ENCODE assay signal across 11 cellular contexts in the genomic region with DNA sequence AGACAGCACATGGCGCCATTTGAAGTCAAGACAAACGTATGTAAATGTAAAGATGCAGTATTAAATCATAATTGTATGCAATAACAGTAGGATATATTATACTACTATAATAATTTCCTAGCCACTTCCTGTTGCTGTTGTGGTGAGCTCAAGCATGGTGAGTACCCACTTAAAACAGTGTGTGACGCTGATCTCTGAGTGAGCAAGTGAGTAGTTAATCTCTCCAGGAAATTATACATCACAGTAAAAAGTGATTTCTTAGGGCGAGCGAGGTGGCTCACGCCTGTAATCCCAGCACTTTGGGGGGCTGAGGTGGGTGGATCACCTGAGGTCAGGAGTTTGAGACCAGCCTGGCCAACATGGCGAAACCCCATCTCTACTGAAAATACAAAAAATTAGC. TPM values are rescaled to one million over a fixed set of nuclear protein-coding genes. Genes with fewer than 3 reads are reported as not detected.
DNase-seq lines count a peak whose midpoint lies in the region; ATAC-seq, FAIRE-seq and TF ChIP-seq lines count a peak whose summit lies in the region.
"Not testable (repeated sequence)": the region's sequence is repeated elsewhere in the genome, so short reads cannot be mapped to it uniquely, and the experiment has no call there.
"Had no signal": no experiment of that assay in that cellular context is flagged by ENCODE, and none has a peak within 500 bp of the region (broad histone marks: within the 10 kb centered on the region; RNA-seq: fewer than 3 reads in every experiment).

No MANE protein-coding gene starts in this region.

- ATAC-seq in PC-3 = not testable (repeated sequence)
- ATAC-seq in activated T-cell treated with anti-CD3 and anti-CD28 coated beads, Interleukin-2, amount 50 U/mL, for 72 hours (replicated peaks in 1 of 2) = peak; percentile 86 to 90
- ATAC-seq in naive thymus-derived CD8-positive, alpha-beta T cell = peak; percentile 97 to 98

- H3K9ac ChIP-seq in BLaER1; PC-3 (ENCODE audit: low read length); mammary epithelial cell (ENCODE audit: insufficient read depth, low read length): not testable (repeated sequence)

- H2AFZ ChIP-seq in PC-3 (ENCODE audit: low read length); mammary epithelial cell (ENCODE audit: low read depth, low read length): not testable (repeated sequence)

- not testable (repeated sequence) for TF ChIP-seq POLR2A in H54 (IDR thresholded peaks at IDR 0.05; ENCODE audit: low read depth, low read length)

- H3K4me1 ChIP-seq in BLaER1 = not testable (repeated sequence)
- H3K4me1 ChIP-seq in PC-3 (ENCODE audit: insufficient read depth, low read length) (peaks cover 54% of the 10 kb centered on the region), mammary epithelial cell (ENCODE audit: insufficient read depth, low read length) (peaks cover 18% of the 10 kb centered on the region)

- not testable (repeated sequence) for H3K79me2 ChIP-seq in PC-3 (ENCODE audit: low read length); mammary epithelial cell (ENCODE audit: insufficient read depth, low read length)

- not testable (repeated sequence) for H3K27ac ChIP-seq in BLaER1; mammary epithelial cell (ENCODE audit: insufficient read depth, low read depth, low read length)
- peak overlapping the region; percentile 49 for H3K27ac ChIP-seq in PC-3 (ENCODE audit: low read length)

- not testable (repeated sequence) for TF ChIP-seq CTCF in PC-3 (conservative IDR thresholded peaks at IDR 0.05; ENCODE audit: low read depth, low read length); mammary epithelial cell (conservative IDR thresholded peaks at IDR 0.05 in 1 of 2, IDR thresholded peaks at IDR 0.05 in 1 of 2; ENCODE audit: extremely low read depth in 1 of 2, insufficient read depth in 1 of 2, low read depth in 1 of 2, low read length in 2 of 2)

- CTCF ChIA-PET in PC-3 (lab: Charles Lee) = not testable (repeated sequence)
- CTCF ChIA-PET in mammary epithelial cell (lab: Charles Lee; ENCODE audit: low non-redundant PET) = interaction anchor here (0.6 kb wide), 1 partner anchor 36 kb away, joined by 7 read pairs; no protein-coding TSS in a partner anchor

- H3K9me3 Mint-ChIP-seq in activated T-cell treated with anti-CD3 and anti-CD28 coated beads, Interleukin-2, amount 50 U/mL, for 72 hours; naive thymus-derived CD8-positive, alpha-beta T cell: not testable (repeated sequence)

- H3K36me3 ChIP-seq in BLaER1; PC-3 (ENCODE audit: low read depth, low read length); mammary epithelial cell (ENCODE audit: insufficient read depth, low read length): not testable (repeated sequence)

- peak overlapping the region; percentile 89 for H3K27ac Mint-ChIP-seq in activated T-cell treated with anti-CD3 and anti-CD28 coated beads, Interleukin-2, amount 50 U/mL, for 72 hours
- peak overlapping the region; percentile 86 to 99 (median 96) for H3K27ac Mint-ChIP-seq in naive thymus-derived CD8-positive, alpha-beta T cell

- H3F3A ChIP-seq in PC-3 (ENCODE audit: low read length, unreplicated experiment) = not testable (repeated sequence)

- not testable (repeated sequence) for H3K9me3 ChIP-seq in BLaER1; PC-3 (ENCODE audit: low read length); mammary epithelial cell (replicated peaks; ENCODE audit: insufficient read depth, low read length)

- not testable (repeated sequence) for BruUV-seq in PC-3 (replicated peaks; lab: Mats Ljungman, UMichigan); mammary epithelial cell (replicated peaks; lab: Mats Ljungman, UMichigan)

- 80% methylated on average over 7 of the region's 7 CpGs for WGBS in mammary epithelial cell (ENCODE audit: low coverage, missing lambda C conversion rate)

- not testable (repeated sequence) for FAIRE-seq in H54 (lab: Jason Lieb, UNC)

- dilution Hi-C loops in mammary epithelial cell (cut with HindIII; ENCODE audit: low sequenced_read_pairs) = not testable (repeated sequence)

- peak; percentile 24 for DNase-seq in H54 (ENCODE audit: insufficient read length, low spot score)
- DNase-seq in PC-3 = peak; percentile 40
- DNase-seq in activated CD4-positive, alpha-beta T cell treated with anti-CD3 and anti-CD28 coated beads for 48 hours = peak; percentile 43
- peak; percentile 35 to 42 for DNase-seq in activated T-cell treated with anti-CD3 and anti-CD28 coated beads, Interleukin-2, amount 50 U/mL, for 72 hours
- peak; percentile 34 for DNase-seq in mammary epithelial cell
- peak in 9 of 10 donors; percentile 17 to 87 (median 71) for DNase-seq in naive thymus-derived CD8-positive, alpha-beta T cell
- DNase-seq in stimulated activated CD8-positive, alpha-beta memory T cell treated with anti-CD3 and anti-CD28 coated beads, Interleukin-15, amount 100 ng/mL, for 1 hour (ENCODE audit: low read depth) = peak; percentile 9

- peak overlapping the region; percentile 56 to 66 for H3K4me3 Mint-ChIP-seq in activated T-cell treated with anti-CD3 and anti-CD28 coated beads, Interleukin-2, amount 50 U/mL, for 72 hours
- peak overlapping the region; percentile 63 to 83 (median 80) for H3K4me3 Mint-ChIP-seq in naive thymus-derived CD8-positive, alpha-beta T cell

- H3K4me2 ChIP-seq in BLaER1 = 0 out of 2 replicates have a peak overlapping the region, but pooled peaks have one; percentile 9
- H3K4me2 ChIP-seq in PC-3 (ENCODE audit: low read length); mammary epithelial cell (ENCODE audit: insufficient read depth, low read depth, low read length): not testable (repeated sequence)

- POLR2A ChIA-PET in PC-3 (lab: Charles Lee; ENCODE audit: unreplicated experiment) = interaction anchor here (0.6 to 0.7 kb wide), 3 partner anchors 50 to 572 kb away, joined by 3 to 10 read pairs (median 3); no protein-coding TSS in a partner anchor
- POLR2A ChIA-PET in naive thymus-derived CD8-positive, alpha-beta T cell (lab: Charles Lee) = interaction anchor here (0.9 to 2.2 kb wide), 10 partner anchors 15 to 277 kb away, joined by 3 to 12 read pairs (median 6); a partner anchor contains a TSS

- intact Hi-C loops in PC-3 (cut with micrococcal nuclease); mammary epithelial cell (cut with micrococcal nuclease): not testable (repeated sequence)

- H3K9me2 ChIP-seq in PC-3 (replicated peaks; ENCODE audit: low read length) = not testable (repeated sequence)

- H4K20me1 ChIP-seq in BLaER1; PC-3 (ENCODE audit: low read length); mammary epithelial cell (ENCODE audit: insufficient read depth, low read length): not testable (repeated sequence)

- not testable (repeated sequence) for H3K36me3 Mint-ChIP-seq in activated T-cell treated with anti-CD3 and anti-CD28 coated beads, Interleukin-2, amount 50 U/mL, for 72 hours (ENCODE audit: insufficient read depth in 2 of 2); naive thymus-derived CD8-positive, alpha-beta T cell

- H3K4me1 Mint-ChIP-seq in activated T-cell treated with anti-CD3 and anti-CD28 coated beads, Interleukin-2, amount 50 U/mL, for 72 hours (ENCODE audit: low read depth) = peaks cover 52% of the 10 kb centered on the region
- peaks cover 18 to 60% (median 45%) of the 10 kb centered on the region in 4 donors for H3K4me1 Mint-ChIP-seq in naive thymus-derived CD8-positive, alpha-beta T cell

- not testable (repeated sequence) for H3K4me3 ChIP-seq in BLaER1; PC-3 (ENCODE audit: low read length); mammary epithelial cell (replicated peaks in 1 of 3; ENCODE audit: insufficient read depth in 1 of 3, low read depth in 2 of 3, low read length in 3 of 3)

- not testable (repeated sequence) for H3K27me3 Mint-ChIP-seq in activated T-cell treated with anti-CD3 and anti-CD28 coated beads, Interleukin-2, amount 50 U/mL, for 72 hours (ENCODE audit: low read depth); naive thymus-derived CD8-positive, alpha-beta T cell

- not testable (repeated sequence) for H3K27me3 ChIP-seq in BLaER1; PC-3 (ENCODE audit: low read length); mammary epithelial cell (ENCODE audit: insufficient read depth, low read length)

- in situ Hi-C loops in mammary epithelial cell (cut with MboI; ENCODE audit: low sequenced_read_pairs in 2 of 2) = not testable (repeated sequence)

RNA-seq across cellular contexts. Expression of a gene that starts 26.4 kb away (rescaled TPM):
- total RNA-seq in PC-3 (2014; rRNA removed) (1.6 and 2.9 TPM in 2 replicates), mammary epithelial cell (1 to 10 TPM; 2.0 to 3.3 TPM)
- total RNA-seq in activated T-cell treated with anti-CD3 and anti-CD28 coated beads, Interleukin-2, amount 50 U/mL, for 72 hours = 1 to 10 TPM; 1.0 to 1.8 TPM
- 0.39 TPM for polyA plus RNA-seq in mammary epithelial cell
- not detected for polyA minus RNA-seq in mammary epithelial cell
- 1 to 10 TPM; 4.6 to 6.7 TPM for total RNA-seq in naive thymus-derived CD8-positive, alpha-beta T cell
- 1 to 10 TPM in 2 of 3 donors, under 1 TPM in 1; 0.43 to 1.9 (median 1.2) TPM for polyA plus RNA-seq in naive thymus-derived CD8-positive, alpha-beta T cell

RNA-seq across cellular contexts. Expression of a gene that starts 38.1 kb away (rescaled TPM):
- total RNA-seq in PC-3 (2014; rRNA removed) = 15.6 and 16.6 TPM in 2 replicates
- 10 to 100 TPM; 23.1 to 25.3 TPM for total RNA-seq in activated T-cell treated with anti-CD3 and anti-CD28 coated beads, Interleukin-2, amount 50 U/mL, for 72 hours
- total RNA-seq in mammary epithelial cell = 10 to 100 TPM; 18.0 to 20.7 TPM
- polyA plus RNA-seq in mammary epithelial cell = 14.0 TPM
- polyA minus RNA-seq in mammary epithelial cell = 24.9 TPM
- 10 to 100 TPM; 17.0 to 20.1 TPM for total RNA-seq in naive thymus-derived CD8-positive, alpha-beta T cell
- polyA plus RNA-seq in naive thymus-derived CD8-positive, alpha-beta T cell = 10 to 100 TPM in 1 of 3 donors, 1 to 10 TPM in 2; 4.7 to 11.0 (median 7.3) TPM

RNA-seq across cellular contexts. Expression of a gene that starts 53.8 kb away (rescaled TPM):
- 0.12 TPM in 1 of 2 replicates, not detected in the other for total RNA-seq in PC-3 (2014; rRNA removed)
- total RNA-seq in activated T-cell treated with anti-CD3 and anti-CD28 coated beads, Interleukin-2, amount 50 U/mL, for 72 hours = under 1 TPM; 0.34 to 0.39 TPM
- under 1 TPM; under 0.01 to 0.26 TPM for total RNA-seq in mammary epithelial cell
- 0.03 TPM for polyA plus RNA-seq in mammary epithelial cell
- polyA minus RNA-seq in mammary epithelial cell = not detected
- 1 to 10 TPM; 4.1 to 5.4 TPM for total RNA-seq in naive thymus-derived CD8-positive, alpha-beta T cell
- 1 to 10 TPM; 2.3 to 5.3 (median 4.6) TPM for polyA plus RNA-seq in naive thymus-derived CD8-positive, alpha-beta T cell
- total RNA-seq: chondrocyte, endothelial cell of umbilical vein, gastrocnemius medialis had no signal
- polyA plus RNA-seq: endothelial cell of umbilical vein had no signal

Comparison
In these comparisons a context has a peak if more than half of its experiments do, and no peak if none do; other contexts are left out.
1. DNase-seq: peak in every context shown above with its lines; median percentile 71 in naive thymus-derived CD8-positive, alpha-beta T cell; 43 in activated CD4-positive, alpha-beta T cell treated with anti-CD3 and anti-CD28 coated beads for 48 hours; 40 in PC-3; 38 in activated T-cell treated with anti-CD3 and anti-CD28 coated beads, Interleukin-2, amount 50 U/mL, for 72 hours; 34 in mammary epithelial cell; 24 in H54; 9 in stimulated activated CD8-positive, alpha-beta memory T cell treated with anti-CD3 and anti-CD28 coated beads, Interleukin-15, amount 100 ng/mL, for 1 hour.